ENCODE assay signal across 1 cellular context in genomic region chr20:34676642-34677373, GRCh38.
TF ChIP-seq lines count a peak whose summit lies in the region.

PIGU (minus strand) TSS chr20:34677092; CDS start chr20:34677085, 7 bp downstream.

TF ChIP-seq in H1, 55 proteins besides CTCF, POLR2A, EP300 and RAD21 (continued from another document):
- TF ChIP-seq KDM4A (IDR thresholded peaks at IDR 0.05; ENCODE audit: low read depth, low read length, severe bottlenecking) (peak; percentile 98), MAX (IDR thresholded peaks at IDR 0.05) (peak; percentile 67), SIN3A (conservative IDR thresholded peaks at IDR 0.05 in 1 of 2, IDR thresholded peaks at IDR 0.05 in 1 of 2; ENCODE audit: low read depth in 1 of 2, low read length in 2 of 2) (peak in 1 of 2 experiments; percentile 77; a peak in 1 of 4 replicates), SRF (IDR thresholded peaks at IDR 0.05; ENCODE audit: low read depth, low read length) (peak; percentile 73), SIRT6 (IDR thresholded peaks at IDR 0.05; ENCODE audit: low read length) (no peak), SIX5 (IDR thresholded peaks at IDR 0.05; ENCODE audit: low read depth, low read length) (peak; percentile 85), TBP (IDR thresholded peaks at IDR 0.05; ENCODE audit: low read depth, low read length) (peak; percentile 62), YY1 (IDR thresholded peaks at IDR 0.05; ENCODE audit: low read depth, low read length) (peak; percentile 91), EGR1 (IDR thresholded peaks at IDR 0.05; ENCODE audit: borderline replicate concordance, low read depth, low read length) (no peak), PHF8 (conservative IDR thresholded peaks at IDR 0.05; ENCODE audit: low read depth, low read length) (peak; percentile 64; the same call in 1 of the 2 replicates), CTBP2 (IDR thresholded peaks at IDR 0.05; ENCODE audit: borderline replicate concordance, insufficient read depth, insufficient read length, low read length) (no peak), SP4 (IDR thresholded peaks at IDR 0.05; ENCODE audit: low read length) (0 out of 2 replicates have a peak, but pooled peaks have one; percentile 30), SP1 (IDR thresholded peaks at IDR 0.05; ENCODE audit: low read depth, low read length) (peak; percentile 28; the same call in 1 of the 2 replicates), CHD2 (IDR thresholded peaks at IDR 0.05; ENCODE audit: low read length) (0 out of 2 replicates have a peak, but pooled peaks have one; percentile 11), RBBP5 (IDR thresholded peaks at IDR 0.05; ENCODE audit: borderline replicate concordance, low read depth, low read length) (peak; percentile 63; the same call in 1 of the 2 replicates), JUN (IDR thresholded peaks at IDR 0.05; ENCODE audit: low read depth, low read length) (no peak), NANOG (IDR thresholded peaks at IDR 0.05; ENCODE audit: insufficient read depth, low read depth, low read length, poor library complexity, severe bottlenecking) (peak; percentile 8), TAF1 (IDR thresholded peaks at IDR 0.05; ENCODE audit: low read depth, low read length) (peak; percentile 80; the same call in 1 of the 2 replicates), HDAC2 (IDR thresholded peaks at IDR 0.05; ENCODE audit: borderline replicate concordance in 1 of 2, low read depth in 2 of 2, low read length in 2 of 2) (peak in 1 of 2 experiments; percentile 52; a peak in 2 of 4 replicates), NRF1 (IDR thresholded peaks at IDR 0.05; ENCODE audit: low read depth, low read length) (no peak), BACH1 (IDR thresholded peaks at IDR 0.05; ENCODE audit: low read length) (peak; percentile 93), SUZ12 (IDR thresholded peaks at IDR 0.05; ENCODE audit: low read length) (no peak), GTF2F1 (IDR thresholded peaks at IDR 0.05; ENCODE audit: borderline replicate concordance, low read depth, low read length) (no peak), SAP30 (IDR thresholded peaks at IDR 0.05; ENCODE audit: insufficient read depth, insufficient replicate concordance, low read length) (peak; percentile 52)
- TF ChIP-seq, protein P1, sequence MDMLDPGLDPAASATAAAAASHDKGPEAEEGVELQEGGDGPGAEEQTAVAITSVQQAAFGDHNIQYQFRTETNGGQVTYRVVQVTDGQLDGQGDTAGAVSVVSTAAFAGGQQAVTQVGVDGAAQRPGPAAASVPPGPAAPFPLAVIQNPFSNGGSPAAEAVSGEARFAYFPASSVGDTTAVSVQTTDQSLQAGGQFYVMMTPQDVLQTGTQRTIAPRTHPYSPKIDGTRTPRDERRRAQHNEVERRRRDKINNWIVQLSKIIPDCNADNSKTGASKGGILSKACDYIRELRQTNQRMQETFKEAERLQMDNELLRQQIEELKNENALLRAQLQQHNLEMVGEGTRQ (IDR thresholded peaks at IDR 0.05; ENCODE audit: low read length): no peak
